ENCODE assay signal across 8 cellular contexts in genomic region chr2:69375494-69376353, GRCh38. TPM values are rescaled to one million over a fixed set of nuclear protein-coding genes. Genes with fewer than 3 reads are reported as not detected.
DNase-seq lines count a peak whose midpoint lies in the region; ATAC-seq and TF ChIP-seq lines count a peak whose summit lies in the region.

No MANE protein-coding gene starts in this region.

- TF ChIP-seq CTCF in omental fat pad (IDR thresholded peaks at IDR 0.05): no peak

- peak; percentile 57 for ATAC-seq in omental fat pad (ENCODE audit: low FRiP score)
- ATAC-seq in GM21447 (IDR thresholded peaks at IDR 0.05; ENCODE audit: unreplicated experiment): no peak

- DNase-seq in DMS153 treated with DMSO at 0.1 percent for 48 hours (lab: John Stamatoyannopoulos, UW; ENCODE audit: unreplicated experiment) (peak; percentile 28), HT1080 (ENCODE audit: low read depth) (peak; percentile 35), RPMI8226 (peak; percentile 20), fibroblast of peridontal ligament (ENCODE audit: extremely low read depth) (peak; percentile 27), omental fat pad (ENCODE audit: low spot score) (no peak), NCI-H446 treated with DMSO at 0.1 percent for 48 hours (lab: John Stamatoyannopoulos, UW) (no peak)
- DNase-seq in activated CD4-positive, CD25-positive, alpha-beta regulatory T cell treated with anti-CD3 and anti-CD28 coated beads, Interleukin-2, amount 50 U/mL, for 72 hours: no peak

RNA-seq across cellular contexts. Expression of gene GFPT1, which starts 11.3 kb away (rescaled TPM):
- total RNA-seq in HT1080 (2014; rRNA removed; shearing (Covaris generic)): 11.1 and 14.3 TPM in 2 replicates
- 11.0 and 14.3 TPM in 2 replicates for polyA plus RNA-seq in HT1080 (2015; cell fraction: cytosol; rRNA removed)
- polyA plus RNA-seq in HT1080 (2015; cell fraction: nucleus; rRNA removed): 21.3 and 22.6 TPM in 2 replicates
- total RNA-seq in omental fat pad: 100 to 1,000 TPM in 1 of 4 donors, 10 to 100 TPM in 3; 32.9 to 105 (median 54.5) TPM

Comparison
In these comparisons a context has a peak if more than half of its experiments do, and no peak if none do; other contexts are left out.
1. DNase-seq: peak in DMS153 treated with DMSO at 0.1 percent for 48 hours (single experiment), HT1080 (single experiment), RPMI8226 (single experiment) and fibroblast of peridontal ligament (single experiment); none in omental fat pad (single experiment), activated CD4-positive, CD25-positive, alpha-beta regulatory T cell treated with anti-CD3 and anti-CD28 coated beads, Interleukin-2, amount 50 U/mL, for 72 hours (single experiment) and NCI-H446 treated with DMSO at 0.1 percent for 48 hours (single experiment).